27 cellular contexts compared by ENCODE assay signal in genomic region chr2:158512323-158512722, GRCh38. TPM values are rescaled to one million over a fixed set of nuclear protein-coding genes. Genes with fewer than 3 reads are reported as not detected.
"Had no signal": no experiment of that assay in that cellular context is flagged by ENCODE, and none has a peak within 500 bp of the region (broad histone marks: within the 10 kb centered on the region; RNA-seq: fewer than 3 reads in every experiment).

No MANE protein-coding gene starts in this region.

- FAIRE-seq: endothelial cell of umbilical vein, TTC549 had no signal

- H3K9me3 Mint-ChIP-seq: activated CD4-positive, alpha-beta T cell treated with anti-CD3 and anti-CD28 coated beads, Interleukin-2, amount 10 ng/mL, durations not matched to agents 7 days and 5 days; activated CD8-positive, alpha-beta T cell treated with anti-CD3 and anti-CD28 coated beads for 36 hours; activated T-cell treated with anti-CD3 and anti-CD28 coated beads, Interleukin-2, amount 50 U/mL, for 4 hours; activated T-helper 17 cell treated with anti-CD3 and anti-CD28 coated beads, Interleukin-2, amount 50 U/mL, for 72 hours; immature natural killer cell; nephron; T-helper 1 cell treated with Interleukin-12 subunit alpha and Interleukin-12 subunit beta and Interleukin-4 antibody, amounts not matched to agents 30 μg/mL and 1 μg/mL, for 36 hours had no signal

- ATAC-seq: activated CD8-positive, alpha-beta T cell treated with anti-CD3 and anti-CD28 coated beads for 36 hours; activated T-cell treated with anti-CD3 and anti-CD28 coated beads, Interleukin-2, amount 50 U/mL, for 4 hours; activated T-helper 17 cell treated with anti-CD3 and anti-CD28 coated beads, Interleukin-2, amount 50 U/mL, for 72 hours; esophagus mucosa; heart left ventricle; left lung; lower lobe of right lung; right cardiac atrium; upper lobe of right lung had no signal

- H3K27ac Mint-ChIP-seq: activated CD4-positive, alpha-beta T cell treated with anti-CD3 and anti-CD28 coated beads, Interleukin-2, amount 10 ng/mL, durations not matched to agents 7 days and 5 days; activated CD8-positive, alpha-beta T cell treated with anti-CD3 and anti-CD28 coated beads for 36 hours; activated T-helper 17 cell treated with anti-CD3 and anti-CD28 coated beads, Interleukin-2, amount 50 U/mL, for 72 hours; immature natural killer cell; nephron; T-helper 1 cell treated with Interleukin-12 subunit alpha and Interleukin-12 subunit beta and Interleukin-4 antibody, amounts not matched to agents 30 μg/mL and 1 μg/mL, for 36 hours had no signal

- H3K36me3 Mint-ChIP-seq: immature natural killer cell had no signal

- DNase-seq: activated CD4-positive, alpha-beta T cell treated with anti-CD3 and anti-CD28 coated beads, Interleukin-2, amount 10 ng/mL, durations not matched to agents 7 days and 5 days; activated CD4-positive, CD25-positive, alpha-beta regulatory T cell treated with anti-CD3 and anti-CD28 coated beads, Interleukin-2, amount 50 U/mL, for 72 hours; activated CD8-positive, alpha-beta T cell treated with anti-CD3 and anti-CD28 coated beads for 36 hours; activated gamma-delta T cell treated with Interleukin-2 at 50 U/mL for 16 hours; activated naive CD4-positive, alpha-beta T cell treated with anti-CD3 and anti-CD28 coated beads, Interleukin-2, amount 50 U/mL, for 16 hours; activated T-cell treated with anti-CD3 and anti-CD28 coated beads, Interleukin-2, amount 50 U/mL, for 4 hours; amniotic stem cell; central memory CD4-positive, alpha-beta T cell; foreskin fibroblast; heart left ventricle; hypothalamus; immature natural killer cell; left lung; lower lobe of right lung; mesenchymal stem cell; posterior cingulate gyrus; right cardiac atrium; stimulated activated CD4-positive, alpha-beta T cell treated with anti-CD3 and anti-CD28 coated beads, Interleukin-4, amount 100 ng/mL, for 1 hour; T-helper 9 cell; tibial artery; upper lobe of right lung had no signal

- H3K4me3 Mint-ChIP-seq: activated CD4-positive, alpha-beta T cell treated with anti-CD3 and anti-CD28 coated beads, Interleukin-2, amount 10 ng/mL, durations not matched to agents 7 days and 5 days; activated CD8-positive, alpha-beta T cell treated with anti-CD3 and anti-CD28 coated beads for 36 hours; activated T-cell treated with anti-CD3 and anti-CD28 coated beads, Interleukin-2, amount 50 U/mL, for 4 hours; activated T-helper 17 cell treated with anti-CD3 and anti-CD28 coated beads, Interleukin-2, amount 50 U/mL, for 72 hours; immature natural killer cell; nephron; T-helper 1 cell treated with Interleukin-12 subunit alpha and Interleukin-12 subunit beta and Interleukin-4 antibody, amounts not matched to agents 30 μg/mL and 1 μg/mL, for 36 hours had no signal

- H3K27me3 Mint-ChIP-seq: activated CD4-positive, alpha-beta T cell treated with anti-CD3 and anti-CD28 coated beads, Interleukin-2, amount 10 ng/mL, durations not matched to agents 7 days and 5 days; activated CD8-positive, alpha-beta T cell treated with anti-CD3 and anti-CD28 coated beads for 36 hours; activated T-helper 17 cell treated with anti-CD3 and anti-CD28 coated beads, Interleukin-2, amount 50 U/mL, for 72 hours had no signal

- H3K4me1 Mint-ChIP-seq: immature natural killer cell had no signal

RNA-seq across cellular contexts. Expression of gene CCDC148, which starts 55.8 kb away (rescaled TPM):
- total RNA-seq: activated CD8-positive, alpha-beta T cell treated with anti-CD3 and anti-CD28 coated beads for 36 hours had no signal
- polyA plus RNA-seq: immature natural killer cell had no signal
